In the genomic region with DNA sequence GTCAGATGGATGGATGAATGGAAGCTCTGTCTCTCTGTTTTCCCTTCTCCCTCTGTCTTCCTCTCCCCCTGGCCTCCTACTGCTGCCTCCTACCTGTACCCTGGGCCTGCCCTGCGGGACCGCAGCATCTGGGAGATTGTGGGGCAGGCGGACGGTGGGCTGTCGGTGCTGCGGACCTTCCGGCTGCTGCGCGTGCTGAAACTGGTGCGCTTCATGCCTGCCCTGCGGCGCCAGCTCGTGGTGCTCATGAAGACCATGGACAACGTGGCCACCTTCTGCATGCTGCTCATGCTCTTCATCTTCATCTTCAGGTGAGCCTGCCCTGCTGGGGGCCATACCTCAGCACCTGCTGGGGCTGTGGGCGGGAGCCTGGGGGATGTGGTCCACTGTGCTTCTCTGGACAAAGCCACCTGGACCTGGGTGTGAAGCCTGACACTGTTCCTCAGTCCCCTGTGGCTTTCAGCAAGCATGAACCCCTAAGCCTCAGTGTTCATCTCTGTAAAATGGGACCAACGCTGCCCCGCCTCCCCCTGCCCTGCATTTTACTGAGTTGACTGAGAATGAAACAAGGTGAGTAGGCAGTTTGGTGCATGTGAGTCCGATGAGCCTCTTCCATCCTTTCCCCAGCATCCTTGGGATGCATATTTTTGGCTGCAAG, we compare ENCODE assay signal across 1 cellular context.
TF ChIP-seq lines count a peak whose summit lies in the region.

No MANE protein-coding gene starts in this region.

TF ChIP-seq in K562, 482 proteins besides CTCF, POLR2A, EP300 and RAD21 (continued from another document):
- TF ChIP-seq RBM25 (IDR thresholded peaks at IDR 0.05; ENCODE audit: low read depth, low read length, severe bottlenecking) (peak; percentile 81), BCOR (IDR thresholded peaks at IDR 0.05) (peak; percentile 85), RCOR1 (IDR thresholded peaks at IDR 0.05; ENCODE audit: borderline replicate concordance in 1 of 2, low read depth in 2 of 2, low read length in 2 of 2) (peak in 1 of 2 experiments; percentile 54; a peak in 2 of 4 replicates), ZNF764 (CRISPR knock-in tag; IDR thresholded peaks at IDR 0.05; ENCODE audit: low read depth) (no peak), CBX1 (IDR thresholded peaks at IDR 0.05; ENCODE audit: low read depth) (0 out of 2 replicates have a peak, but pooled peaks have one; percentile 59), CCAR2 (IDR thresholded peaks at IDR 0.05; ENCODE audit: low read depth, low read length) (no peak), KDM1A (IDR thresholded peaks at IDR 0.05) (peak; percentile 37 to 43; a peak in 2 of 4 replicates), PRPF4 (IDR thresholded peaks at IDR 0.05; ENCODE audit: insufficient read depth, low read depth, low read length, poor library complexity, severe bottlenecking) (no peak), ADNP (tag; IDR thresholded peaks at IDR 0.05) (peak; percentile 55; the same call in 1 of the 2 replicates), ELF2 (CRISPR knock-in tag; IDR thresholded peaks at IDR 0.05) (no peak)
- TF ChIP-seq, protein P1, sequence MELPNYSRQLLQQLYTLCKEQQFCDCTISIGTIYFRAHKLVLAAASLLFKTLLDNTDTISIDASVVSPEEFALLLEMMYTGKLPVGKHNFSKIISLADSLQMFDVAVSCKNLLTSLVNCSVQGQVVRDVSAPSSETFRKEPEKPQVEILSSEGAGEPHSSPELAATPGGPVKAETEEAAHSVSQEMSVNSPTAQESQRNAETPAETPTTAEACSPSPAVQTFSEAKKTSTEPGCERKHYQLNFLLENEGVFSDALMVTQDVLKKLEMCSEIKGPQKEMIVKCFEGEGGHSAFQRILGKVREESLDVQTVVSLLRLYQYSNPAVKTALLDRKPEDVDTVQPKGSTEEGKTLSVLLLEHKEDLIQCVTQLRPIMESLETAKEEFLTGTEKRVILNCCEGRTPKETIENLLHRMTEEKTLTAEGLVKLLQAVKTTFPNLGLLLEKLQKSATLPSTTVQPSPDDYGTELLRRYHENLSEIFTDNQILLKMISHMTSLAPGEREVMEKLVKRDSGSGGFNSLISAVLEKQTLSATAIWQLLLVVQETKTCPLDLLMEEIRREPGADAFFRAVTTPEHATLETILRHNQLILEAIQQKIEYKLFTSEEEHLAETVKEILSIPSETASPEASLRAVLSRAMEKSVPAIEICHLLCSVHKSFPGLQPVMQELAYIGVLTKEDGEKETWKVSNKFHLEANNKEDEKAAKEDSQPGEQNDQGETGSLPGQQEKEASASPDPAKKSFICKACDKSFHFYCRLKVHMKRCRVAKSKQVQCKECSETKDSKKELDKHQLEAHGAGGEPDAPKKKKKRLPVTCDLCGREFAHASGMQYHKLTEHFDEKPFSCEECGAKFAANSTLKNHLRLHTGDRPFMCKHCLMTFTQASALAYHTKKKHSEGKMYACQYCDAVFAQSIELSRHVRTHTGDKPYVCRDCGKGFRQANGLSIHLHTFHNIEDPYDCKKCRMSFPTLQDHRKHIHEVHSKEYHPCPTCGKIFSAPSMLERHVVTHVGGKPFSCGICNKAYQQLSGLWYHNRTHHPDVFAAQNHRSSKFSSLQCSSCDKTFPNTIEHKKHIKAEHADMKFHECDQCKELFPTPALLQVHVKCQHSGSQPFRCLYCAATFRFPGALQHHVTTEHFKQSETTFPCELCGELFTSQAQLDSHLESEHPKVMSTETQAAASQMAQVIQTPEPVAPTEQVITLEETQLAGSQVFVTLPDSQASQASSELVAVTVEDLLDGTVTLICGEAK (IDR thresholded peaks at IDR 0.05): no peak
- TF ChIP-seq, protein P1 (CRISPR knock-in tag; IDR thresholded peaks at IDR 0.05): no peak
